8 cellular contexts compared by ENCODE assay signal in genomic region chr16:4612977-4613635, GRCh38.
DNase-seq lines count a peak whose midpoint lies in the region; ATAC-seq and TF ChIP-seq lines count a peak whose summit lies in the region.

No MANE protein-coding gene starts in this region.

- peak overlapping the region in 10 of 11 experiments; percentile 86 to 96 (median 92); a peak in 18 of 22 replicates for H3K27ac ChIP-seq in BLaER1 treated with 17β-estradiol and CSF1 and Interleukin-3, amounts not matched to agents 10 nM and 100 nM
- no peak overlapping the region for H3K27ac ChIP-seq in duodenal mucosa (ENCODE audit: low read depth, low read length)

- peak overlapping the region; percentile 74 to 100 (median 90) for H3K4me3 ChIP-seq in BLaER1 treated with 17β-estradiol and CSF1 and Interleukin-3, amounts not matched to agents 10 nM and 100 nM
- H3K4me3 ChIP-seq in LNCaP clone FGC (ENCODE audit: low read depth, low read length) (peak overlapping the region; percentile 73), duodenal mucosa (ENCODE audit: low read depth in 1 of 2, low read length in 2 of 2) (peak overlapping the region; percentile 93 to 94)

- no peak for ATAC-seq in GM18517 (IDR thresholded peaks at IDR 0.05; ENCODE audit: unreplicated experiment)

- CTCF ChIA-PET in HEK293T (lab: Yijun Ruan, JAX), result no interaction called here

- DNase-seq in LNCaP clone FGC (ENCODE audit: low read depth) (no peak), HEK293T (ENCODE audit: extremely low spot score) (no peak), GOT3 (lab: John Stamatoyannopoulos, UW) (no peak), DMS 273 treated with DMSO at 0.1 percent for 48 hours (lab: John Stamatoyannopoulos, UW) (no peak)

- H4K20me1 ChIP-seq in BLaER1 treated with 17β-estradiol and CSF1 and Interleukin-3, amounts not matched to agents 10 nM and 100 nM, result peaks cover 46 to 62% (median 55%) of the 10 kb centered on the region in 11 experiments

- peak overlapping the region; percentile 87 to 98 (median 94) for H3K9ac ChIP-seq in BLaER1 treated with 17β-estradiol and CSF1 and Interleukin-3, amounts not matched to agents 10 nM and 100 nM
- H3K9ac ChIP-seq in duodenal mucosa (ENCODE audit: low read depth in 1 of 2, low read length in 2 of 2), result peak overlapping the region; percentile 84 to 87

- POLR2A ChIA-PET in HEK293T (lab: Yijun Ruan, JAX), result interaction anchor here (0.8 to 1.3 kb wide), 2 partner anchors 11 to 20 kb away, joined by 3 read pairs; partner anchors contain the start of gene MGRN1

- peaks cover 13% of the 10 kb centered on the region for H3K4me1 Mint-ChIP-seq in nephron

- H3K4me1 ChIP-seq in BLaER1 treated with 17β-estradiol and CSF1 and Interleukin-3, amounts not matched to agents 10 nM and 100 nM, result peaks cover 55 to 74% (median 66%) of the 10 kb centered on the region in 10 experiments
- H3K4me1 ChIP-seq in duodenal mucosa (ENCODE audit: control insufficient read depth in 1 of 2, insufficient read depth in 2 of 2, low read length in 2 of 2), result peaks cover 22 to 38% of the 10 kb centered on the region in 2 donors

- H3K27ac Mint-ChIP-seq in nephron, result no peak overlapping the region

- TF ChIP-seq CTCF in LNCaP clone FGC (IDR thresholded peaks at IDR 0.05; ENCODE audit: control insufficient read depth, extremely low read depth, insufficient read depth) (no peak), nephron (IDR thresholded peaks at IDR 0.05; ENCODE audit: unreplicated experiment in 3 of 3) (no peak)

- no peaks in the 10 kb centered on the region for H3K36me3 Mint-ChIP-seq in nephron (ENCODE audit: low read depth)

- peak overlapping the region; percentile 87 to 100 (median 99) for H3K4me2 ChIP-seq in BLaER1 treated with 17β-estradiol and CSF1 and Interleukin-3, amounts not matched to agents 10 nM and 100 nM

- H3K9me3 ChIP-seq in BLaER1 treated with 17β-estradiol and CSF1 and Interleukin-3, amounts not matched to agents 10 nM and 100 nM (replicated peaks in 1 of 11), result no peaks in the 10 kb centered on the region
- H3K9me3 ChIP-seq in duodenal mucosa (ENCODE audit: control insufficient read depth in 1 of 2, low read length in 2 of 2), result no peaks in the 10 kb centered on the region

- no peaks in the 10 kb centered on the region for H3K9me3 Mint-ChIP-seq in nephron

- peaks cover 3% of the 10 kb centered on the region for H3K27me3 Mint-ChIP-seq in nephron (ENCODE audit: low read depth)

- peaks cover 12 to 32% (median 19%) of the 10 kb centered on the region in 11 experiments; a peak in 20 of 22 replicates for H3K36me3 ChIP-seq in BLaER1 treated with 17β-estradiol and CSF1 and Interleukin-3, amounts not matched to agents 10 nM and 100 nM
- H3K36me3 ChIP-seq in duodenal mucosa (ENCODE audit: control insufficient read depth in 1 of 2, insufficient read depth in 2 of 2, low read length in 2 of 2), result peaks cover 3 to 14% of the 10 kb centered on the region in 2 donors

- H3K27me3 ChIP-seq in BLaER1 treated with 17β-estradiol and CSF1 and Interleukin-3, amounts not matched to agents 10 nM and 100 nM, result no peaks in the 10 kb centered on the region
- H3K27me3 ChIP-seq in duodenal mucosa (ENCODE audit: control insufficient read depth in 1 of 2, insufficient read depth in 2 of 2, low read length in 2 of 2), result no peaks in the 10 kb centered on the region

- peak overlapping the region; percentile 77 to 84 (median 84) for H3K4me3 Mint-ChIP-seq in nephron

TF ChIP-seq in HEK293T, 16 proteins besides CTCF, POLR2A, EP300 and RAD21:
- TF ChIP-seq FOXM1 (IDR thresholded peaks at IDR 0.05; ENCODE audit: borderline replicate concordance) (no peak), ARNT (IDR thresholded peaks at IDR 0.05) (no peak), FOXK2 (IDR thresholded peaks at IDR 0.05) (no peak), SP1 (IDR thresholded peaks at IDR 0.05) (no peak), LEF1 (IDR thresholded peaks at IDR 0.05; ENCODE audit: borderline replicate concordance) (no peak), L3MBTL2 (conservative IDR thresholded peaks at IDR 0.05) (no peak), ZNF384 (IDR thresholded peaks at IDR 0.05) (no peak), BHLHE40 (IDR thresholded peaks at IDR 0.05; ENCODE audit: borderline replicate concordance) (no peak), NFRKB (IDR thresholded peaks at IDR 0.05) (no peak), ELF4 (IDR thresholded peaks at IDR 0.05) (no peak), HDGF (IDR thresholded peaks at IDR 0.05; ENCODE audit: borderline replicate concordance) (no peak), SUZ12 (IDR thresholded peaks at IDR 0.05) (no peak), FOXA1 (IDR thresholded peaks at IDR 0.05) (no peak), CTBP1 (IDR thresholded peaks at IDR 0.05; ENCODE audit: borderline replicate concordance) (no peak), TARDBP (IDR thresholded peaks at IDR 0.05) (no peak)
- TF ChIP-seq, protein P1, sequence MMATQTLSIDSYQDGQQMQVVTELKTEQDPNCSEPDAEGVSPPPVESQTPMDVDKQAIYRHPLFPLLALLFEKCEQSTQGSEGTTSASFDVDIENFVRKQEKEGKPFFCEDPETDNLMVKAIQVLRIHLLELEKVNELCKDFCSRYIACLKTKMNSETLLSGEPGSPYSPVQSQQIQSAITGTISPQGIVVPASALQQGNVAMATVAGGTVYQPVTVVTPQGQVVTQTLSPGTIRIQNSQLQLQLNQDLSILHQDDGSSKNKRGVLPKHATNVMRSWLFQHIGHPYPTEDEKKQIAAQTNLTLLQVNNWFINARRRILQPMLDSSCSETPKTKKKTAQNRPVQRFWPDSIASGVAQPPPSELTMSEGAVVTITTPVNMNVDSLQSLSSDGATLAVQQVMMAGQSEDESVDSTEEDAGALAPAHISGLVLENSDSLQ (IDR thresholded peaks at IDR 0.05), result no peak
